13 cellular contexts compared by ENCODE assay signal in genomic region chr3:30440147-30440604, GRCh38.
A peak's percentile ranks its signal among the peaks of the same experiment; 100 is the strongest.
DNase-seq lines count a peak whose midpoint lies in the region; TF ChIP-seq lines count a peak whose summit lies in the region.
"Had no signal": no experiment of that assay in that cellular context is flagged by ENCODE, and none has a peak within 500 bp of the region (broad histone marks: within the 10 kb centered on the region; RNA-seq: fewer than 3 reads in every experiment).

No MANE protein-coding gene starts in this region.

- no peak overlapping the region for H3K27ac Mint-ChIP-seq in activated CD4-positive, alpha-beta memory T cell treated with anti-CD3 and anti-CD28 coated beads for 36 hours
- H3K27ac Mint-ChIP-seq in activated T-helper 2 cell treated with anti-CD3 and anti-CD28 coated beads, Interferon-gamma antibody, Interleukin-2, Interleukin-4, amounts not matched to agents 10 μg/mL and 5 μg/mL and 100 μg/mL, durations not matched to agents 14 hours and 24 hours and 36 hours = no peak overlapping the region
- H3K27ac Mint-ChIP-seq: activated CD4-positive, alpha-beta memory T cell treated with anti-CD3 and anti-CD28 coated beads, Interleukin-2, amount 10 ng/mL, durations not matched to agents 7 days and 5 days had no signal

- DNase-seq in AG20443 (ENCODE audit: low spot score) = peak; percentile 27
- DNase-seq in RPMI7951 (ENCODE audit: low read depth) = peak; percentile 42
- peak; percentile 84 for DNase-seq in fibroblast of the aortic adventitia (ENCODE audit: low read depth)
- no peak for DNase-seq in activated CD4-positive, alpha-beta memory T cell treated with anti-CD3 and anti-CD28 coated beads for 36 hours
- no peak for DNase-seq in activated T-helper 2 cell treated with anti-CD3 and anti-CD28 coated beads, Interferon-gamma antibody, Interleukin-2, Interleukin-4, amounts not matched to agents 10 μg/mL and 5 μg/mL and 100 μg/mL, durations not matched to agents 14 hours and 24 hours and 36 hours (ENCODE audit: low spot score)
- DNase-seq in NCI-H2196 treated with DMSO at 0.1 percent for 48 hours (lab: John Stamatoyannopoulos, UW; ENCODE audit: unreplicated experiment) = no peak
- no peak for DNase-seq in HUDEP-2 (lab: John Stamatoyannopoulos, UW; ENCODE audit: unreplicated experiment in 76 of 76)
- DNase-seq: activated CD4-positive, alpha-beta memory T cell treated with anti-CD3 and anti-CD28 coated beads, Interleukin-2, amount 10 ng/mL, durations not matched to agents 7 days and 5 days; activated naive CD4-positive, alpha-beta T cell treated with Interleukin-2 at 50 U/mL for 16 hours; BE2C; hippocampal formation; NCI-H774 had no signal

- H3K4me1 ChIP-seq in rectal smooth muscle tissue (ENCODE audit: control insufficient read depth, insufficient read depth, low read length) = peaks cover 47% of the 10 kb centered on the region
- H3K4me1 ChIP-seq: BE2C had no signal

- POLR2A ChIA-PET in activated CD4-positive, alpha-beta memory T cell treated with anti-CD3 and anti-CD28 coated beads for 36 hours (lab: Charles Lee) = no interaction called here

- intact Hi-C loops in activated CD4-positive, alpha-beta memory T cell treated with anti-CD3 and anti-CD28 coated beads for 36 hours (cut with micrococcal nuclease) = no loop called here
- intact Hi-C loops in activated T-helper 2 cell treated with anti-CD3 and anti-CD28 coated beads, Interferon-gamma antibody, Interleukin-2, Interleukin-4, amounts not matched to agents 10 μg/mL and 5 μg/mL and 100 μg/mL, durations not matched to agents 14 hours and 24 hours and 36 hours (cut with micrococcal nuclease) = no loop called here

- H3K4me3 ChIP-seq in fibroblast of the aortic adventitia (ENCODE audit: low read depth, low read length) (no peak overlapping the region), rectal smooth muscle tissue (ENCODE audit: low read length) (no peak overlapping the region)

- H3K27me3 Mint-ChIP-seq in activated CD4-positive, alpha-beta memory T cell treated with anti-CD3 and anti-CD28 coated beads for 36 hours = no peaks in the 10 kb centered on the region
- no peaks in the 10 kb centered on the region for H3K27me3 Mint-ChIP-seq in activated T-helper 2 cell treated with anti-CD3 and anti-CD28 coated beads, Interferon-gamma antibody, Interleukin-2, Interleukin-4, amounts not matched to agents 10 μg/mL and 5 μg/mL and 100 μg/mL, durations not matched to agents 14 hours and 24 hours and 36 hours (ENCODE audit: low read depth)
- H3K27me3 Mint-ChIP-seq: activated CD4-positive, alpha-beta memory T cell treated with anti-CD3 and anti-CD28 coated beads, Interleukin-2, amount 10 ng/mL, durations not matched to agents 7 days and 5 days had no signal

- H3K27ac ChIP-seq in rectal smooth muscle tissue (ENCODE audit: low read depth, low read length) = peak overlapping the region; percentile 92

- peaks cover 2% of the 10 kb centered on the region for H3K9me3 Mint-ChIP-seq in activated CD4-positive, alpha-beta memory T cell treated with anti-CD3 and anti-CD28 coated beads for 36 hours
- H3K9me3 Mint-ChIP-seq in activated T-helper 2 cell treated with anti-CD3 and anti-CD28 coated beads, Interferon-gamma antibody, Interleukin-2, Interleukin-4, amounts not matched to agents 10 μg/mL and 5 μg/mL and 100 μg/mL, durations not matched to agents 14 hours and 24 hours and 36 hours = no peaks in the 10 kb centered on the region

- CTCF ChIA-PET in activated CD4-positive, alpha-beta memory T cell treated with anti-CD3 and anti-CD28 coated beads for 36 hours (lab: Charles Lee) = interaction anchor here (1.1 kb wide), 1 partner anchor 253 kb away, joined by 3 read pairs; no protein-coding TSS in a partner anchor

- no peaks in the 10 kb centered on the region for H3K36me3 ChIP-seq in rectal smooth muscle tissue (ENCODE audit: control insufficient read depth, insufficient read depth, low read length)
- H3K36me3 ChIP-seq: BE2C had no signal

- no peak for TF ChIP-seq CTCF in fibroblast of the aortic adventitia (IDR thresholded peaks at IDR 0.05; ENCODE audit: insufficient read depth, low read length)

- H3K4me3 Mint-ChIP-seq in activated CD4-positive, alpha-beta memory T cell treated with anti-CD3 and anti-CD28 coated beads for 36 hours = no peak overlapping the region
- H3K4me3 Mint-ChIP-seq in activated T-helper 2 cell treated with anti-CD3 and anti-CD28 coated beads, Interferon-gamma antibody, Interleukin-2, Interleukin-4, amounts not matched to agents 10 μg/mL and 5 μg/mL and 100 μg/mL, durations not matched to agents 14 hours and 24 hours and 36 hours (ENCODE audit: low read depth) = no peak overlapping the region
- H3K4me3 Mint-ChIP-seq: activated CD4-positive, alpha-beta memory T cell treated with anti-CD3 and anti-CD28 coated beads, Interleukin-2, amount 10 ng/mL, durations not matched to agents 7 days and 5 days had no signal

- no peak overlapping the region for H3K9ac ChIP-seq in rectal smooth muscle tissue (ENCODE audit: low read length)

- H3K27me3 ChIP-seq in rectal smooth muscle tissue (ENCODE audit: control insufficient read depth, insufficient read depth, low read length) = no peaks in the 10 kb centered on the region
- H3K27me3 ChIP-seq: BE2C had no signal

- peaks cover 11% of the 10 kb centered on the region for H3K4me1 Mint-ChIP-seq in activated CD4-positive, alpha-beta memory T cell treated with anti-CD3 and anti-CD28 coated beads for 36 hours (ENCODE audit: low read depth)
- H3K4me1 Mint-ChIP-seq in activated T-helper 2 cell treated with anti-CD3 and anti-CD28 coated beads, Interferon-gamma antibody, Interleukin-2, Interleukin-4, amounts not matched to agents 10 μg/mL and 5 μg/mL and 100 μg/mL, durations not matched to agents 14 hours and 24 hours and 36 hours (ENCODE audit: low read depth) = peaks cover 13% of the 10 kb centered on the region

- no peaks in the 10 kb centered on the region for H3K36me3 Mint-ChIP-seq in activated CD4-positive, alpha-beta memory T cell treated with anti-CD3 and anti-CD28 coated beads for 36 hours
- no peaks in the 10 kb centered on the region for H3K36me3 Mint-ChIP-seq in activated T-helper 2 cell treated with anti-CD3 and anti-CD28 coated beads, Interferon-gamma antibody, Interleukin-2, Interleukin-4, amounts not matched to agents 10 μg/mL and 5 μg/mL and 100 μg/mL, durations not matched to agents 14 hours and 24 hours and 36 hours (ENCODE audit: low read depth)

Comparison
In these comparisons a context has a peak if more than half of its experiments do, and no peak if none do; other contexts are left out.
1. DNase-seq: peak in AG20443 (single experiment), RPMI7951 (single experiment) and fibroblast of the aortic adventitia (single experiment); none in activated CD4-positive, alpha-beta memory T cell treated with anti-CD3 and anti-CD28 coated beads for 36 hours (single experiment), activated T-helper 2 cell treated with anti-CD3 and anti-CD28 coated beads, Interferon-gamma antibody, Interleukin-2, Interleukin-4, amounts not matched to agents 10 μg/mL and 5 μg/mL and 100 μg/mL, durations not matched to agents 14 hours and 24 hours and 36 hours (single experiment), NCI-H2196 treated with DMSO at 0.1 percent for 48 hours (single experiment) and HUDEP-2 (0 of 76).